In the genomic region with DNA sequence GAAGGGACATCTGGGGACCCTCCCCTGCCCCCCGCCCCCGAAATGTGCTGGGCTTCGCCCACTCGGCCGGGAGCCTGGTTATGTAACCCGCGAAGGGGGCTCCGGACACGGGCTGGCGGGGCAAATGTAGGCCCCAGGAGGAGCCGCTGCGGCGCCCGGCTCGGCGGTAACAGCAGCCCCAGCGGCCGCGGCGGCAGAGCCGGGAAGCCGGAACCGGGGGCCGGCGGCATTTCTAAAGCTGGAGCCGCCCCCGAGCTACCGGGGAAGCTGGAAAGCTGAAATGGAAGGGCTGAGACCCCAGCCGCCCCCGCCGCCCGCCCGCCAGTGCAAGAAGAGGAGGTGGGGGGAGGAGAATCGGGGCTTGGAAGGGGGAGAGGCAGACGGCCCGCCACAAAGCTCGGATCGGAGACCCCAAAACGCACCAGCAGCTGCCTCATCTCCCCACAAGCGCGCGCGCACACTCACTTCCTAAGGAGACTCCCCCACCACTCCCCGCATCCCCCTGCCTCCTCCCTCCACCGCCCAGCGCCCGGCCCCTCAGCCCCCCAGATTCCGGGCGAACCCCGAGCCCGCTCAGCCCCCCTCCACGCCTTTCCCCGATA, we compare ENCODE assay signal across 1 cellular context.
TF ChIP-seq lines count a peak whose summit lies in the region.

No MANE protein-coding gene starts in this region.

TF ChIP-seq in HCT116, 20 proteins besides CTCF, POLR2A, EP300 and RAD21 (continued from another document):
- TF ChIP-seq, protein P1, sequence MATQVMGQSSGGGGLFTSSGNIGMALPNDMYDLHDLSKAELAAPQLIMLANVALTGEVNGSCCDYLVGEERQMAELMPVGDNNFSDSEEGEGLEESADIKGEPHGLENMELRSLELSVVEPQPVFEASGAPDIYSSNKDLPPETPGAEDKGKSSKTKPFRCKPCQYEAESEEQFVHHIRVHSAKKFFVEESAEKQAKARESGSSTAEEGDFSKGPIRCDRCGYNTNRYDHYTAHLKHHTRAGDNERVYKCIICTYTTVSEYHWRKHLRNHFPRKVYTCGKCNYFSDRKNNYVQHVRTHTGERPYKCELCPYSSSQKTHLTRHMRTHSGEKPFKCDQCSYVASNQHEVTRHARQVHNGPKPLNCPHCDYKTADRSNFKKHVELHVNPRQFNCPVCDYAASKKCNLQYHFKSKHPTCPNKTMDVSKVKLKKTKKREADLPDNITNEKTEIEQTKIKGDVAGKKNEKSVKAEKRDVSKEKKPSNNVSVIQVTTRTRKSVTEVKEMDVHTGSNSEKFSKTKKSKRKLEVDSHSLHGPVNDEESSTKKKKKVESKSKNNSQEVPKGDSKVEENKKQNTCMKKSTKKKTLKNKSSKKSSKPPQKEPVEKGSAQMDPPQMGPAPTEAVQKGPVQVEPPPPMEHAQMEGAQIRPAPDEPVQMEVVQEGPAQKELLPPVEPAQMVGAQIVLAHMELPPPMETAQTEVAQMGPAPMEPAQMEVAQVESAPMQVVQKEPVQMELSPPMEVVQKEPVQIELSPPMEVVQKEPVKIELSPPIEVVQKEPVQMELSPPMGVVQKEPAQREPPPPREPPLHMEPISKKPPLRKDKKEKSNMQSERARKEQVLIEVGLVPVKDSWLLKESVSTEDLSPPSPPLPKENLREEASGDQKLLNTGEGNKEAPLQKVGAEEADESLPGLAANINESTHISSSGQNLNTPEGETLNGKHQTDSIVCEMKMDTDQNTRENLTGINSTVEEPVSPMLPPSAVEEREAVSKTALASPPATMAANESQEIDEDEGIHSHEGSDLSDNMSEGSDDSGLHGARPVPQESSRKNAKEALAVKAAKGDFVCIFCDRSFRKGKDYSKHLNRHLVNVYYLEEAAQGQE (IDR thresholded peaks at IDR 0.05; ENCODE audit: low read depth), result no peak
- TF ChIP-seq EZH2 (IDR thresholded peaks at IDR 0.05), result no peak
- no peak for TF ChIP-seq EZH2phosphoT487 (IDR thresholded peaks at IDR 0.05; ENCODE audit: borderline replicate concordance)
- TF ChIP-seq YY1 (IDR thresholded peaks at IDR 0.05; ENCODE audit: extremely low read depth, insufficient replicate concordance, low read depth, low read length), result no peak
- no peak for TF ChIP-seq TCF7L2 (IDR thresholded peaks at IDR 0.05; ENCODE audit: borderline replicate concordance, extremely low read depth, insufficient read depth, insufficient read length)
- TF ChIP-seq JUND (IDR thresholded peaks at IDR 0.05), result no peak
- no peak for TF ChIP-seq ZFX (IDR thresholded peaks at IDR 0.05)
- no peak for TF ChIP-seq POLR2AphosphoS5 (IDR thresholded peaks at IDR 0.05; ENCODE audit: low read depth, low read length)
